ENCODE assay signal across 2 cellular contexts in the genomic region with DNA sequence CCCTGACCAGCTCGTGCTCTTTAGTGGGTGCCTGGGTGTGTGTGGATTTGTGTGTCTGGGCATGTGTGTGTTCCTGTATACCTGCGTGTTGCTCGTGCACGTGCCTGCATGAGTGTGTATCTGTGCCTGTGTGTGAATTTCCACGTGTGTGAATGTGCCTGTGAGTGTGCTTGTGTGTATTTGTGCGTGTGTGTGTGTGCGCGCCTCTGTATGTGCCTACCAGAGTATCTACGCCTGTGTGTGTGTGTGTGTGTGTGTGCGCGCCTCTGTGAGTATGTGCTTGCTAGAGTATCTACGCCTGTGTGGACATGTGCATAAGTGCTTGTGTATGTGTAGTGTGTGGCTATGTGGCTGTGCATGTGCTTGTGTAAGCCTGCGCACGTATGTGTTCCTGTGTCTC.
TF ChIP-seq lines count a peak whose summit lies in the region.

No MANE protein-coding gene starts in this region.

TF ChIP-seq in A549, 52 proteins besides CTCF, POLR2A, EP300 and RAD21:
- no peak for TF ChIP-seq FOXS1 (CRISPR knock-in tag; IDR thresholded peaks at IDR 0.05)
- TF ChIP-seq POLR2AphosphoS2 (conservative IDR thresholded peaks at IDR 0.05; ENCODE audit: low read length), result no peak
- no peak for TF ChIP-seq JUNB (IDR thresholded peaks at IDR 0.05)
- TF ChIP-seq TFCP2L1 (CRISPR knock-in tag; IDR thresholded peaks at IDR 0.05), result no peak
- no peak for TF ChIP-seq EHMT2 (IDR thresholded peaks at IDR 0.05; ENCODE audit: low read depth)
- TF ChIP-seq ZNF302 (CRISPR knock-in tag; IDR thresholded peaks at IDR 0.05), result no peak
- TF ChIP-seq SREBF2 (IDR thresholded peaks at IDR 0.05), result no peak
- TF ChIP-seq, protein P1, sequence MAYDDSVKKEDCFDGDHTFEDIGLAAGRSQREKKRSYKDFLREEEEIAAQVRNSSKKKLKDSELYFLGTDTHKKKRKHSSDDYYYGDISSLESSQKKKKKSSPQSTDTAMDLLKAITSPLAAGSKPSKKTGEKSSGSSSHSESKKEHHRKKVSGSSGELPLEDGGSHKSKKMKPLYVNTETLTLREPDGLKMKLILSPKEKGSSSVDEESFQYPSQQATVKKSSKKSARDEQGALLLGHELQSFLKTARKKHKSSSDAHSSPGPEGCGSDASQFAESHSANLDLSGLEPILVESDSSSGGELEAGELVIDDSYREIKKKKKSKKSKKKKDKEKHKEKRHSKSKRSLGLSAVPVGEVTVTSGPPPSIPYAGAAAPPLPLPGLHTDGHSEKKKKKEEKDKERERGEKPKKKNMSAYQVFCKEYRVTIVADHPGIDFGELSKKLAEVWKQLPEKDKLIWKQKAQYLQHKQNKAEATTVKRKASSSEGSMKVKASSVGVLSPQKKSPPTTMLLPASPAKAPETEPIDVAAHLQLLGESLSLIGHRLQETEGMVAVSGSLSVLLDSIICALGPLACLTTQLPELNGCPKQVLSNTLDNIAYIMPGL (CRISPR knock-in tag; IDR thresholded peaks at IDR 0.05; ENCODE audit: borderline replicate concordance), result no peak
- no peak for TF ChIP-seq CBX2 (IDR thresholded peaks at IDR 0.05; ENCODE audit: borderline replicate concordance, low read depth)
- no peak for TF ChIP-seq NFE2L2 (conservative IDR thresholded peaks at IDR 0.05; ENCODE audit: low read length)
- TF ChIP-seq CEBPB (IDR thresholded peaks at IDR 0.05), result no peak
- TF ChIP-seq, protein P2, sequence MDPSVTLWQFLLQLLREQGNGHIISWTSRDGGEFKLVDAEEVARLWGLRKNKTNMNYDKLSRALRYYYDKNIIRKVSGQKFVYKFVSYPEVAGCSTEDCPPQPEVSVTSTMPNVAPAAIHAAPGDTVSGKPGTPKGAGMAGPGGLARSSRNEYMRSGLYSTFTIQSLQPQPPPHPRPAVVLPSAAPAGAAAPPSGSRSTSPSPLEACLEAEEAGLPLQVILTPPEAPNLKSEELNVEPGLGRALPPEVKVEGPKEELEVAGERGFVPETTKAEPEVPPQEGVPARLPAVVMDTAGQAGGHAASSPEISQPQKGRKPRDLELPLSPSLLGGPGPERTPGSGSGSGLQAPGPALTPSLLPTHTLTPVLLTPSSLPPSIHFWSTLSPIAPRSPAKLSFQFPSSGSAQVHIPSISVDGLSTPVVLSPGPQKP (IDR thresholded peaks at IDR 0.05; ENCODE audit: low read depth, low read length), result no peak
- TF ChIP-seq TP53 (CRISPR knock-in tag; IDR thresholded peaks at IDR 0.05), result no peak
- no peak for TF ChIP-seq PHF8 (IDR thresholded peaks at IDR 0.05; ENCODE audit: borderline replicate concordance, low read depth)
- TF ChIP-seq BHLHE40 (IDR thresholded peaks at IDR 0.05; ENCODE audit: low read depth, low read length), result no peak
- no peak for TF ChIP-seq KDM5A (IDR thresholded peaks at IDR 0.05)
- TF ChIP-seq RCOR1 (IDR thresholded peaks at IDR 0.05; ENCODE audit: low read depth, low read length), result no peak
- TF ChIP-seq, protein P3, sequence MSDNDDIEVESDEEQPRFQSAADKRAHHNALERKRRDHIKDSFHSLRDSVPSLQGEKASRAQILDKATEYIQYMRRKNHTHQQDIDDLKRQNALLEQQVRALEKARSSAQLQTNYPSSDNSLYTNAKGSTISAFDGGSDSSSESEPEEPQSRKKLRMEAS (IDR thresholded peaks at IDR 0.05), result no peak
- no peak for TF ChIP-seq GATA3 (IDR thresholded peaks at IDR 0.05; ENCODE audit: borderline replicate concordance)
- no peak for TF ChIP-seq HDAC2 (IDR thresholded peaks at IDR 0.05)

TF ChIP-seq in IMR-90, 13 proteins besides CTCF, POLR2A, EP300 and RAD21:
- TF ChIP-seq, protein P2 (IDR thresholded peaks at IDR 0.05; ENCODE audit: borderline replicate concordance, low read depth, low read length), result no peak
